ENCODE assay signal across 10 cellular contexts in the genomic region with DNA sequence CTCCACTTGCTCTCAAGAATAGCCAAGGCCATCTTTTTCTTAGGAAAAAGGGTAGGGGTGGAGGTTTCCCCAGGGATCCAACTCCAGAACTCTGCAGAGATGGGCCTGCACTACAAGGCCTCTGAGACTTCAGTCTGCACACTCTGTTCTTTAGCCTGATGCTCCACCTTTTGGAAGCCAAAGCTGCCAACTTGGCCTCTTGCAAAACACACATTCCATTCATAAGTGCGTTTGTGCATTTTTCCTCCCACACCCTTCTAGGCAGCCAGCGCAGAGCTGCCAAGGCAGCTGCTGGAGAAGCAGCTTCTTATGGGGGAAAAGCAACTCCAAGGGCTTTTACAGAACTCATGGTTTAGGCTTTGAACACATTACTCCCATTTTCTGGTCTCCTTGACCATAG. TPM values are rescaled to one million over a fixed set of nuclear protein-coding genes. Genes with fewer than 3 reads are reported as not detected.
DNase-seq lines count a peak whose midpoint lies in the region; ATAC-seq, FAIRE-seq and TF ChIP-seq lines count a peak whose summit lies in the region.
"Had no signal": no experiment of that assay in that cellular context is flagged by ENCODE, and none has a peak within 500 bp of the region (broad histone marks: within the 10 kb centered on the region; RNA-seq: fewer than 3 reads in every experiment).

No MANE protein-coding gene starts in this region.

- ATAC-seq in thoracic aorta (ENCODE audit: insufficient number of reproducible peaks, low FRiP score, low read depth) (peak; percentile 91), GM19035 (IDR thresholded peaks at IDR 0.05; ENCODE audit: unreplicated experiment) (no peak)

- no peaks in the 10 kb centered on the region for H3K9me3 Mint-ChIP-seq in activated T-cell treated with anti-CD3 and anti-CD28 coated beads, Interleukin-2, amount 50 U/mL, for 24 hours
- H3K9me3 Mint-ChIP-seq: naive B cell had no signal

- no peak overlapping the region for H3K9ac ChIP-seq in liver (ENCODE audit: low read depth in 1 of 2, low read length in 2 of 2)

- no peak for FAIRE-seq in HTR-8/SVneo (lab: Jason Lieb, UNC)

- peak; percentile 47 for DNase-seq in HTR-8/SVneo (ENCODE audit: insufficient read length, low spot score)
- peak; percentile 96 for DNase-seq in choroid plexus epithelial cell (ENCODE audit: low read depth)
- peak; percentile 59 for DNase-seq in thoracic aorta (ENCODE audit: low spot score)
- DNase-seq in NCI-H1694 treated with DMSO at 0.1 percent for 48 hours (lab: John Stamatoyannopoulos, UW): no peak
- DNase-seq in BE2C: no peak
- no peak for DNase-seq in activated T-cell treated with anti-CD3 and anti-CD28 coated beads, Interleukin-2, amount 50 U/mL, for 24 hours
- DNase-seq: naive B cell, NCI-H1436 had no signal

- H3K27ac ChIP-seq in liver (ENCODE audit: low read depth in 1 of 2, low read length in 2 of 2) (no peak overlapping the region), thoracic aorta (peak overlapping the region; percentile 83 to 95)

- H3K27ac Mint-ChIP-seq in activated T-cell treated with anti-CD3 and anti-CD28 coated beads, Interleukin-2, amount 50 U/mL, for 24 hours: no peak overlapping the region
- H3K27ac Mint-ChIP-seq: naive B cell had no signal

- no peaks in the 10 kb centered on the region for H3K27me3 ChIP-seq in liver (ENCODE audit: control insufficient read depth in 4 of 4, insufficient read depth in 4 of 4, low read length in 3 of 4)
- no peaks in the 10 kb centered on the region for H3K27me3 ChIP-seq in thoracic aorta (replicated peaks; ENCODE audit: insufficient read depth)
- no peaks in the 10 kb centered on the region for H3K27me3 ChIP-seq in BE2C

- H3K4me3 Mint-ChIP-seq in activated T-cell treated with anti-CD3 and anti-CD28 coated beads, Interleukin-2, amount 50 U/mL, for 24 hours: no peak overlapping the region
- H3K4me3 Mint-ChIP-seq: naive B cell had no signal

- H3K4me3 ChIP-seq in choroid plexus epithelial cell (ENCODE audit: low read depth, low read length): no peak overlapping the region
- H3K4me3 ChIP-seq in liver (ENCODE audit: low read depth in 1 of 3, low read length in 3 of 3): no peak overlapping the region
- H3K4me3 ChIP-seq in thoracic aorta: peak overlapping the region; percentile 10
- H3K4me3 ChIP-seq in BE2C (ENCODE audit: low read depth, low read length): no peak overlapping the region

- 22% methylated on average over 2 of the region's 2 CpGs for WGBS in liver

- H3K4me1 ChIP-seq in liver (ENCODE audit: control insufficient read depth in 4 of 4, insufficient read depth in 4 of 4, low read length in 3 of 4) (peaks cover 5 to 25% (median 21%) of the 10 kb centered on the region in 4 donors), thoracic aorta (ENCODE audit: control insufficient read depth in 1 of 2, low read depth in 2 of 2) (peaks cover 36 to 50% of the 10 kb centered on the region in 2 donors), BE2C (no peaks in the 10 kb centered on the region; the same call in 1 of the 2 replicates)

- H3K27me3 Mint-ChIP-seq in activated T-cell treated with anti-CD3 and anti-CD28 coated beads, Interleukin-2, amount 50 U/mL, for 24 hours: no peaks in the 10 kb centered on the region
- H3K27me3 Mint-ChIP-seq: naive B cell had no signal

- H3K36me3 Mint-ChIP-seq in activated T-cell treated with anti-CD3 and anti-CD28 coated beads, Interleukin-2, amount 50 U/mL, for 24 hours (ENCODE audit: low read depth): peaks cover 21% of the 10 kb centered on the region

- TF ChIP-seq CTCF in choroid plexus epithelial cell (conservative IDR thresholded peaks at IDR 0.05; ENCODE audit: low read depth, low read length) (no peak), liver (IDR thresholded peaks at IDR 0.05; ENCODE audit: low read depth, low read length, missing input control) (no peak), thoracic aorta (IDR thresholded peaks at IDR 0.05) (no peak), BE2C (IDR thresholded peaks at IDR 0.05; ENCODE audit: low read depth, low read length) (no peak)

- peaks cover 7% of the 10 kb centered on the region for H3K4me1 Mint-ChIP-seq in activated T-cell treated with anti-CD3 and anti-CD28 coated beads, Interleukin-2, amount 50 U/mL, for 24 hours (ENCODE audit: low read depth)

- H3K36me3 ChIP-seq in liver (ENCODE audit: control insufficient read depth in 4 of 4, insufficient read depth in 3 of 4, low read depth in 1 of 4, low read length in 3 of 4) (peaks cover 0 to 5% (median 2%) of the 10 kb centered on the region in 4 donors), thoracic aorta (peaks cover 8% of the 10 kb centered on the region), BE2C (no peaks in the 10 kb centered on the region; the same call in 1 of the 2 replicates)

- peak; percentile 66 to 73 for TF ChIP-seq RAD21 in liver (IDR thresholded peaks at IDR 0.05)

- H3K9me3 ChIP-seq in liver (ENCODE audit: control insufficient read depth in 4 of 4, low read length in 3 of 4): no peaks in the 10 kb centered on the region
- no peaks in the 10 kb centered on the region for H3K9me3 ChIP-seq in thoracic aorta
- no peaks in the 10 kb centered on the region for H3K9me3 ChIP-seq in BE2C

TF ChIP-seq in liver, 16 proteins besides CTCF, POLR2A, EP300 and RAD21:
- TF ChIP-seq EGR1 (IDR thresholded peaks at IDR 0.05; ENCODE audit: low read depth in 2 of 2) (peak in 1 of 2 donors; percentile 29), SP1 (IDR thresholded peaks at IDR 0.05) (peak; percentile 57), HNF4A (conservative IDR thresholded peaks at IDR 0.05) (peak; percentile 55 to 74), NR2F2 (IDR thresholded peaks at IDR 0.05) (peak; percentile 86), YY1 (IDR thresholded peaks at IDR 0.05) (peak; percentile 47), HNF4G (IDR thresholded peaks at IDR 0.05) (no peak), RXRA (IDR thresholded peaks at IDR 0.05) (peak; percentile 60 to 70), JUND (IDR thresholded peaks at IDR 0.05) (peak; percentile 48 to 65), TAF1 (conservative IDR thresholded peaks at IDR 0.05) (no peak)
- TF ChIP-seq, protein P1, sequence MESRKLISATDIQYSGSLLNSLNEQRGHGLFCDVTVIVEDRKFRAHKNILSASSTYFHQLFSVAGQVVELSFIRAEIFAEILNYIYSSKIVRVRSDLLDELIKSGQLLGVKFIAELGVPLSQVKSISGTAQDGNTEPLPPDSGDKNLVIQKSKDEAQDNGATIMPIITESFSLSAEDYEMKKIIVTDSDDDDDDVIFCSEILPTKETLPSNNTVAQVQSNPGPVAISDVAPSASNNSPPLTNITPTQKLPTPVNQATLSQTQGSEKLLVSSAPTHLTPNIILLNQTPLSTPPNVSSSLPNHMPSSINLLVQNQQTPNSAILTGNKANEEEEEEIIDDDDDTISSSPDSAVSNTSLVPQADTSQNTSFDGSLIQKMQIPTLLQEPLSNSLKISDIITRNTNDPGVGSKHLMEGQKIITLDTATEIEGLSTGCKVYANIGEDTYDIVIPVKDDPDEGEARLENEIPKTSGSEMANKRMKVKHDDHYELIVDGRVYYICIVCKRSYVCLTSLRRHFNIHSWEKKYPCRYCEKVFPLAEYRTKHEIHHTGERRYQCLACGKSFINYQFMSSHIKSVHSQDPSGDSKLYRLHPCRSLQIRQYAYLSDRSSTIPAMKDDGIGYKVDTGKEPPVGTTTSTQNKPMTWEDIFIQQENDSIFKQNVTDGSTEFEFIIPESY (IDR thresholded peaks at IDR 0.05): peak; percentile 30

RNA-seq across cellular contexts. Expression of a gene that starts 45.3 kb away (rescaled TPM):
- 10 to 100 TPM in 1 of 2 donors, 1 to 10 TPM in 1; 2.1 to 10.6 TPM for total RNA-seq in liver
- polyA plus RNA-seq in liver: 1 to 10 TPM in 1 of 2 donors, under 1 TPM in 1; 0.83 to 1.6 TPM
- 1 to 10 TPM in 1 of 2 donors, not detected in 1; 6.5 TPM for total RNA-seq in thoracic aorta
- polyA plus RNA-seq in BE2C (2012; ENCODE audit: insufficient read depth, insufficient read length, low read depth): 0.76 TPM

RNA-seq across cellular contexts. Expression of a gene that starts 45.3 kb away (rescaled TPM):
- total RNA-seq in liver (10 to 100 TPM; 26.0 to 79.1 TPM), thoracic aorta (1 to 10 TPM; 2.6 to 7.8 TPM)
- polyA plus RNA-seq in liver: 10 to 100 TPM in 1 of 2 donors, 1 to 10 TPM in 1; 8.8 to 12.2 TPM
- 10.5 TPM for polyA plus RNA-seq in BE2C (2012; ENCODE audit: insufficient read depth, insufficient read length, low read depth)

RNA-seq across cellular contexts. Expression of a gene that starts 48.6 kb away (rescaled TPM):
- 10 to 100 TPM in 1 of 2 donors, 1 to 10 TPM in 1; 4.9 to 16.8 TPM for total RNA-seq in liver
- polyA plus RNA-seq in liver: 1 to 10 TPM; 2.7 to 4.6 TPM
- total RNA-seq in thoracic aorta: 10 to 100 TPM; 25.3 to 28.0 TPM
- polyA plus RNA-seq in BE2C (2012; ENCODE audit: insufficient read depth, insufficient read length, low read depth): 7.5 TPM

RNA-seq across cellular contexts. Expression of a gene that starts 49.0 kb away (rescaled TPM):
- total RNA-seq in liver (10 to 100 TPM; 33.2 to 49.5 TPM), thoracic aorta (10 to 100 TPM; 18.7 to 34.9 TPM)
- 10 to 100 TPM; 52.0 to 57.3 TPM for polyA plus RNA-seq in liver
- polyA plus RNA-seq in BE2C (2012; ENCODE audit: insufficient read depth, insufficient read length, low read depth): 17.4 TPM

Comparison
In these comparisons a context has a peak if more than half of its experiments do, and no peak if none do; other contexts are left out.
1. DNase-seq: peak in HTR-8/SVneo (single experiment), choroid plexus epithelial cell (single experiment) and thoracic aorta (single experiment); none in NCI-H1694 treated with DMSO at 0.1 percent for 48 hours (single experiment), BE2C (single experiment) and activated T-cell treated with anti-CD3 and anti-CD28 coated beads, Interleukin-2, amount 50 U/mL, for 24 hours (single experiment).
2. H3K27ac ChIP-seq: peak in thoracic aorta (2 of 2); none in liver (0 of 2).